Comparison of ENCODE assay signal across 22 cellular contexts in the genomic region with DNA sequence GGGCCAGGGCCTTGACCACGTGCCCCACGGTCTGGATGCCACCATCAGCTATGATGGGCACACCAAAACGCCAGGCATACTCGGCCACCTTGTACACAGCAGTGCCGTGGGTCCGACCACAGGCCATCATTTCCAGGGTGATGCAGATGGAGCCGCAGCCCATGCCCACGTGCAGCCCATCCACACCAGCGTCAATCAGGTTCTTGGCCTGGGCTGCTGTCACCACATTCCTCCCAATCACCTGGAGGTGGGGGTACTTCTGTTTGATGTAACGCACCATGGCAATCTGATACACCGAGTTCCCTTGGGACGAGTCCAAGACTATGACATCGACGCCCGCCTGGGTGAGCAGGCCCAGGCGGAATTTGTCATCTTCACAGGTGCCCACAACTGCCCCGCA.
"Had no signal": no experiment of that assay in that cellular context is flagged by ENCODE, and none has a peak within 500 bp of the region (broad histone marks: within the 10 kb centered on the region; RNA-seq: fewer than 3 reads in every experiment).

No MANE protein-coding gene starts in this region.

- H3K27me3 Mint-ChIP-seq: effector memory CD8-positive, alpha-beta T cell had no signal

- DNase-seq: colonic mucosa; cortex of kidney; dermis blood vessel endothelial cell; dorsolateral prefrontal cortex; effector CD4-positive, alpha-beta T cell; effector CD8-positive, alpha-beta T cell; effector memory CD4-positive, alpha-beta T cell; effector memory CD8-positive, alpha-beta T cell; endodermal cell; erythroblast; esophagus squamous epithelium; foreskin fibroblast; foreskin keratinocyte; foreskin melanocyte; gastrocnemius medialis; glutamatergic neuron; head of caudate nucleus; heart left ventricle; heart right ventricle had no signal

- H3K4me3 Mint-ChIP-seq: dendritic cell treated with granulocyte-macrophage colony-stimulating factor and Interleukin-4, amounts not matched to agents 40 ng/mL and 50 ng/mL, for 4 days; effector memory CD8-positive, alpha-beta T cell; endodermal cell had no signal

- H3K27ac Mint-ChIP-seq: dendritic cell treated with granulocyte-macrophage colony-stimulating factor and Interleukin-4, amounts not matched to agents 40 ng/mL and 50 ng/mL, for 4 days; effector memory CD8-positive, alpha-beta T cell; endodermal cell had no signal

- H3K9me3 Mint-ChIP-seq: dendritic cell treated with granulocyte-macrophage colony-stimulating factor and Interleukin-4, amounts not matched to agents 40 ng/mL and 50 ng/mL, for 4 days; effector memory CD8-positive, alpha-beta T cell had no signal

- ATAC-seq: effector memory CD8-positive, alpha-beta T cell; esophagus mucosa; foreskin keratinocyte; gastrocnemius medialis; gastroesophageal sphincter; heart left ventricle; heart right ventricle had no signal
